In genomic region chr22:42649261-42650056, GRCh38 we compare ENCODE assay signal across 8 cellular contexts. TPM values are rescaled to one million over a fixed set of nuclear protein-coding genes. Genes with fewer than 3 reads are reported as not detected.
DNase-seq lines count a peak whose midpoint lies in the region; ATAC-seq, FAIRE-seq and TF ChIP-seq lines count a peak whose summit lies in the region.

CYB5R3 (minus strand) TSS chr22:42649392; CDS start chr22:42649315, 77 bp downstream.

- no peaks in the 10 kb centered on the region for H4K20me1 ChIP-seq in keratinocyte (ENCODE audit: control insufficient read depth, extremely low read depth, insufficient read depth, low read length)

- H3K27me3 ChIP-seq in keratinocyte (ENCODE audit: control insufficient read depth, extremely low read depth, insufficient read depth, low read length) = no peaks in the 10 kb centered on the region

- dilution Hi-C loops in keratinocyte (cut with MboI; ENCODE audit: extremely low pct_ligation_motif_present, low sequenced_read_pairs) = no loop called here

- peak; percentile 50 for ATAC-seq in HG02973 (IDR thresholded peaks at IDR 0.05; ENCODE audit: unreplicated experiment)
- ATAC-seq in activated CD4-positive, CD25-positive, alpha-beta regulatory T cell treated with anti-CD3 and anti-CD28 coated beads, Interleukin-2, amount 50 U/mL, for 24 hours = peak; percentile 75 to 79
- ATAC-seq in central memory CD8-positive, alpha-beta T cell (replicated peaks; ENCODE audit: extremely low read depth, poor library complexity, severe bottlenecking) = peak; percentile 76

- peak within 1 kb of the TSS; percentile 90 for H3K4me3 Mint-ChIP-seq in central memory CD8-positive, alpha-beta T cell

- no peaks in the 10 kb centered on the region for H3K27me3 Mint-ChIP-seq in central memory CD8-positive, alpha-beta T cell

- peak within 1 kb of the TSS; percentile 74 to 98 (median 90) for H3K4me3 ChIP-seq in keratinocyte (ENCODE audit: control insufficient read depth in 2 of 3, extremely low read depth in 1 of 3, insufficient read depth in 2 of 3, low read depth in 1 of 3, low read length in 3 of 3)

- peaks cover 43% of the 10 kb centered on the region for H3K79me2 ChIP-seq in keratinocyte (ENCODE audit: control insufficient read depth, insufficient read depth, low read length)

- DNase-seq in NCI-H1436 (lab: John Stamatoyannopoulos, UW) (peak; percentile 69), NCI-H1436 treated with DMSO at 0.1 percent for 48 hours (lab: John Stamatoyannopoulos, UW) (no peak), NCI-H2227 treated with DMSO at 0.1 percent for 48 hours (lab: John Stamatoyannopoulos, UW) (peak; percentile 44), keratinocyte (ENCODE audit: low read depth, low spot score) (no peak)
- DNase-seq in central memory CD8-positive, alpha-beta T cell (ENCODE audit: low spot score in 2 of 2) = peak; percentile 57 to 58
- DNase-seq in stimulated activated CD4-positive, alpha-beta T cell treated with anti-CD3 and anti-CD28 coated beads, Interleukin-12 subunit alpha, Interleukin-12 subunit beta, amount 100 ng/mL, for 48 hours (ENCODE audit: low read depth in 2 of 3, low spot score in 1 of 3) = peak; percentile 76 to 81 (median 77)

- no peaks in the 10 kb centered on the region for H3K9me1 ChIP-seq in keratinocyte (ENCODE audit: control insufficient read depth, extremely low read depth, insufficient read depth, low read length)

- H3K9me3 Mint-ChIP-seq in central memory CD8-positive, alpha-beta T cell = no peaks in the 10 kb centered on the region

- no peak for TF ChIP-seq CTCF in keratinocyte (optimal IDR thresholded peaks at IDR 0.05 in 1 of 3, IDR thresholded peaks at IDR 0.05 in 1 of 3, conservative IDR thresholded peaks at IDR 0.05 in 1 of 3; ENCODE audit: extremely low read depth in 1 of 3, insufficient read depth in 2 of 3, low read length in 3 of 3)

- no peaks in the 10 kb centered on the region for H3K36me3 ChIP-seq in keratinocyte (ENCODE audit: control insufficient read depth in 2 of 2, extremely low read depth in 1 of 2, insufficient read depth in 2 of 2, low read length in 2 of 2)

- peak within 1 kb of the TSS; percentile 95 for H3K9ac ChIP-seq in keratinocyte (ENCODE audit: control insufficient read depth, extremely low read depth, insufficient read depth, low read length)

- peaks cover 30% of the 10 kb centered on the region for H3K4me1 Mint-ChIP-seq in central memory CD8-positive, alpha-beta T cell

- H3K27ac ChIP-seq in keratinocyte (ENCODE audit: control insufficient read depth, insufficient read depth, low read length) = peak within 1 kb of the TSS; percentile 88

- H3K36me3 Mint-ChIP-seq in central memory CD8-positive, alpha-beta T cell (ENCODE audit: insufficient read depth) = peaks cover 7% of the 10 kb centered on the region

- no peaks in the 10 kb centered on the region for H3K9me3 ChIP-seq in keratinocyte (ENCODE audit: control insufficient read depth, low read depth, low read length)

- H3K27ac Mint-ChIP-seq in central memory CD8-positive, alpha-beta T cell (ENCODE audit: low read depth) = peak within 1 kb of the TSS; percentile 92

- peak within 1 kb of the TSS; percentile 90 for H2AFZ ChIP-seq in keratinocyte (ENCODE audit: control insufficient read depth, low read length)

- peaks cover 44% of the 10 kb centered on the region for H3K4me1 ChIP-seq in keratinocyte (ENCODE audit: control insufficient read depth, extremely low read depth, insufficient read depth, low read length)

- FAIRE-seq in keratinocyte (lab: Jason Lieb, UNC) = no peak

- H3K4me2 ChIP-seq in keratinocyte (ENCODE audit: control insufficient read depth, extremely low read depth, insufficient read depth, low read depth, low read length) = peak within 1 kb of the TSS; percentile 98

RNA-seq across cellular contexts. Expression of gene CYB5R3, which starts in this region (rescaled TPM):
- polyA plus RNA-seq in keratinocyte = 92.3 to 130 TPM (median 102 TPM) in 3 replicates
- polyA plus RNA-seq in keratinocyte (2011; ENCODE audit: low read depth) = 25.3 TPM
- polyA plus RNA-seq in keratinocyte (2011; cell fraction: cytosol; rRNA removed) = 97.1 and 168 TPM in 2 replicates
- polyA plus RNA-seq in keratinocyte (2011; cell fraction: nucleus; rRNA removed) = 81.0 and 113 TPM in 2 replicates
- polyA plus RNA-seq in keratinocyte (2012; ENCODE audit: low replicate concordance) = 103 and 190 TPM in 2 replicates
- polyA minus RNA-seq in keratinocyte = 105 to 302 TPM (median 113 TPM) in 3 replicates
- 191 TPM for polyA minus RNA-seq in keratinocyte (2011; cell fraction: cytosol; rRNA and poly(A)+ RNA removed)
- polyA minus RNA-seq in keratinocyte (2011; cell fraction: nucleus; rRNA and poly(A)+ RNA removed) = 57.7 and 69.0 TPM in 2 replicates

Comparison
In these comparisons a context has a peak if more than half of its experiments do, and no peak if none do; other contexts are left out.
1. DNase-seq: peak in NCI-H1436 (single experiment), NCI-H2227 treated with DMSO at 0.1 percent for 48 hours (single experiment), central memory CD8-positive, alpha-beta T cell (2 of 2) and stimulated activated CD4-positive, alpha-beta T cell treated with anti-CD3 and anti-CD28 coated beads, Interleukin-12 subunit alpha, Interleukin-12 subunit beta, amount 100 ng/mL, for 48 hours (3 of 3); none in NCI-H1436 treated with DMSO at 0.1 percent for 48 hours (single experiment) and keratinocyte (single experiment).
2. Peak in every context shown above with its lines, with median percentiles within 50 percentile points of each other: ATAC-seq.